ENCODE assay signal across 28 cellular contexts in genomic region chr11:3664032-3664630, GRCh38. TPM values are rescaled to one million over a fixed set of nuclear protein-coding genes. Genes with fewer than 3 reads are reported as not detected.
"Had no signal": no experiment of that assay in that cellular context is flagged by ENCODE, and none has a peak within 500 bp of the region (broad histone marks: within the 10 kb centered on the region; RNA-seq: fewer than 3 reads in every experiment).

No MANE protein-coding gene starts in this region.

- H3K9me3 ChIP-seq: MG63, SJSA1 had no signal

- H3K27ac ChIP-seq: brain microvascular endothelial cell, SJSA1 had no signal

- H3K27me3 Mint-ChIP-seq: activated B cell treated with CpG ODN at 0.5 μM for 24 hours; activated CD4-positive, alpha-beta memory T cell treated with anti-CD3 and anti-CD28 coated beads, Interleukin-2, amount 10 ng/mL, durations not matched to agents 7 days and 5 days; activated CD4-positive, alpha-beta T cell treated with anti-CD3 and anti-CD28 coated beads, Interleukin-2, amount 10 ng/mL, durations not matched to agents 24 days and 14 days; activated naive CD4-positive, alpha-beta T cell treated with anti-CD3 and anti-CD28 coated beads, Interleukin-2, amount 50 U/mL, for 24 hours; T-helper 17 cell had no signal

- FAIRE-seq: RCC 7860 had no signal

- H3K36me3 ChIP-seq: MG63 had no signal

- H3K4me3 Mint-ChIP-seq: activated B cell treated with CpG ODN at 0.5 μM for 24 hours; activated CD4-positive, alpha-beta memory T cell treated with anti-CD3 and anti-CD28 coated beads, Interleukin-2, amount 10 ng/mL, durations not matched to agents 7 days and 5 days; activated CD4-positive, alpha-beta T cell treated with anti-CD3 and anti-CD28 coated beads, Interleukin-2, amount 10 ng/mL, durations not matched to agents 24 days and 14 days; activated naive CD4-positive, alpha-beta T cell treated with anti-CD3 and anti-CD28 coated beads, Interleukin-2, amount 50 U/mL, for 24 hours; T-helper 17 cell had no signal

- H3K27me3 ChIP-seq: brain microvascular endothelial cell, MG63, SJSA1 had no signal

- H3K4me3 ChIP-seq: MG63, SJSA1 had no signal

- DNase-seq: activated B cell treated with CpG ODN at 0.5 μM for 24 hours; activated CD4-positive, alpha-beta memory T cell treated with anti-CD3 and anti-CD28 coated beads, Interleukin-2, amount 10 ng/mL, durations not matched to agents 7 days and 5 days; activated CD4-positive, alpha-beta T cell treated with anti-CD3 and anti-CD28 coated beads for 1 hour; activated CD4-positive, alpha-beta T cell treated with anti-CD3 and anti-CD28 coated beads, Interleukin-2, amount 10 ng/mL, durations not matched to agents 24 days and 14 days; brain microvascular endothelial cell; central memory CD4-positive, alpha-beta T cell; MG63; MV-4-11; NCI-H1092 treated with DMSO at 0.1 percent for 48 hours; NCI-H1417 treated with DMSO at 0.1 percent for 48 hours; NCI-H1694; NCI-H2029; NCI-H2107; NCI-H2171 treated with DMSO at 0.1 percent for 48 hours; NCI-H226; NCI-H510A; NCI-H526 treated with DMSO at 0.1 percent for 48 hours; NCI-H82; OCI-M1; SHP77; T-helper 17 cell; T-helper 9 cell had no signal

- H3K27ac Mint-ChIP-seq: activated B cell treated with CpG ODN at 0.5 μM for 24 hours; activated CD4-positive, alpha-beta memory T cell treated with anti-CD3 and anti-CD28 coated beads, Interleukin-2, amount 10 ng/mL, durations not matched to agents 7 days and 5 days; activated CD4-positive, alpha-beta T cell treated with anti-CD3 and anti-CD28 coated beads, Interleukin-2, amount 10 ng/mL, durations not matched to agents 24 days and 14 days; activated naive CD4-positive, alpha-beta T cell treated with anti-CD3 and anti-CD28 coated beads, Interleukin-2, amount 50 U/mL, for 24 hours; T-helper 17 cell had no signal

- H3K4me1 ChIP-seq: SJSA1 had no signal

- ATAC-seq: SK-N-SH treated with all-trans-retinoic acid at 6 μM for 48 hours, T-helper 17 cell had no signal

- H3K4me1 Mint-ChIP-seq: activated B cell treated with CpG ODN at 0.5 μM for 24 hours; activated CD4-positive, alpha-beta memory T cell treated with anti-CD3 and anti-CD28 coated beads, Interleukin-2, amount 10 ng/mL, durations not matched to agents 7 days and 5 days; activated CD4-positive, alpha-beta T cell treated with anti-CD3 and anti-CD28 coated beads, Interleukin-2, amount 10 ng/mL, durations not matched to agents 24 days and 14 days; activated naive CD4-positive, alpha-beta T cell treated with anti-CD3 and anti-CD28 coated beads, Interleukin-2, amount 50 U/mL, for 24 hours had no signal

- H3K9me3 Mint-ChIP-seq: activated B cell treated with CpG ODN at 0.5 μM for 24 hours; activated CD4-positive, alpha-beta memory T cell treated with anti-CD3 and anti-CD28 coated beads, Interleukin-2, amount 10 ng/mL, durations not matched to agents 7 days and 5 days; activated CD4-positive, alpha-beta T cell treated with anti-CD3 and anti-CD28 coated beads, Interleukin-2, amount 10 ng/mL, durations not matched to agents 24 days and 14 days; activated naive CD4-positive, alpha-beta T cell treated with anti-CD3 and anti-CD28 coated beads, Interleukin-2, amount 50 U/mL, for 24 hours had no signal

RNA-seq across cellular contexts. Expression of gene ART1, which starts 19.2 kb away (rescaled TPM):
- total RNA-seq: activated B cell treated with CpG ODN at 0.5 μM for 24 hours; activated CD4-positive, alpha-beta memory T cell treated with anti-CD3 and anti-CD28 coated beads, Interleukin-2, amount 10 ng/mL, durations not matched to agents 7 days and 5 days; activated CD4-positive, alpha-beta T cell treated with anti-CD3 and anti-CD28 coated beads, Interleukin-2, amount 10 ng/mL, durations not matched to agents 24 days and 14 days; activated CD8-positive, alpha-beta memory T cell treated with anti-CD3 and anti-CD28 coated beads for 36 hours; SJSA1; T-helper 17 cell had no signal
- polyA plus RNA-seq: adipose tissue had no signal

RNA-seq across cellular contexts. Expression of gene ART5, which starts 22.3 kb away (rescaled TPM):
- total RNA-seq: activated B cell treated with CpG ODN at 0.5 μM for 24 hours; activated CD4-positive, alpha-beta memory T cell treated with anti-CD3 and anti-CD28 coated beads, Interleukin-2, amount 10 ng/mL, durations not matched to agents 7 days and 5 days; activated CD4-positive, alpha-beta T cell treated with anti-CD3 and anti-CD28 coated beads, Interleukin-2, amount 10 ng/mL, durations not matched to agents 24 days and 14 days; activated CD8-positive, alpha-beta memory T cell treated with anti-CD3 and anti-CD28 coated beads for 36 hours; SJSA1; T-helper 17 cell had no signal
